In the genomic region with DNA sequence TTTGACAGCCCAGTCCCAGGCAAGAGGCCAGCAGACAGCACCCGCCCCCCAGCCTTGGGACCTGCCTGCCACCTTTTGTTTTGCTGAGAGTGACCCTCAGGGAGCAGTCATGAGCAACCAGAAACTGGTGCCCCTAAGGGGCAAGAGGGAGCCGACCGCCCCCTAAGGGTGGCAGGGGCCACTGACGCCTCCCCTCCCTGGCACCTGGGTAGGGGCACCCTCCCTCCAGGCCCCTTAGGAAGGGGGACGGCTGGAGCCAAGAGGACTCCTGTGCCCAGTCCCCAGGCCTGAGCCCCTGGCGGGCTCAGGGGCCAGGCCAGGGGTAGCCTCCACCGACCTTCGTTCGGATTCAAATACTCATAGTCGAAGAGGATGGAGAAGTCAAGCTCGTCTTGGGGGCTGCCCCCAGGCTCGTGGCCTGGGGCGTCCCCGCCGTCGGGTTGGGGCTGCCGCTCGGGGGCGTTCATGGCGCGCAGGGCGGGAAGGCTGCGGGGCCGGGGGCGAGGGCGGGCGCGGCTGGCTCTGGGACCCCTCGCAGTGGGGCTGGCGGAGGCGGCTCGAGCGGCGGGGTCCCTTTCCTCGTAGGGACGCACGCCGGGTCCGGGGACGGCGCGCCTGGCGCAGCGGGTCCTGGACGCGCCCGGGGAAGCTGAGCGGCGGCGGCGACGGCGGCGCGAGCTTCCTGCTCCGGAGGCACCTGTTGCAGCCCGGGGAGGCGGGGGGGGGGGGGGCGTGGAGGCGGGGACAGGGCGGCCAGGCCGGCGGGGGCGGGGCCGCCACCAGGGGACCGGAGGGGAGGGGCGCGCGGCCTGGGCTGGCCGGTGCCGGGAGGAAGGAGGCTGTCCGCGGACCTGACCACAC, we compare ENCODE assay signal across 8 cellular contexts. TPM values are rescaled to one million over a fixed set of nuclear protein-coding genes. Genes with fewer than 3 reads are reported as not detected.
DNase-seq lines count a peak whose midpoint lies in the region; ATAC-seq and TF ChIP-seq lines count a peak whose summit lies in the region.

A gene (minus strand): TSS at position 687 of the 861 bp plus-strand sequence. CDS start 220 bp downstream, at position 467.

- H3K4me3 ChIP-seq in adrenal gland: peak within 1 kb of the TSS in 1 of 4 donors; percentile 53

- no peaks in the 10 kb centered on the region for H3K9me3 ChIP-seq in adrenal gland (replicated peaks in 1 of 3)

- CTCF ChIA-PET in MCF 10A (lab: Yijun Ruan, JAX): interaction anchor here (0.7 to 1.1 kb wide), 2 partner anchors 550 to 1561 kb away, joined by 3 read pairs; no protein-coding TSS in a partner anchor

- no peaks in the 10 kb centered on the region for H3K36me3 ChIP-seq in adrenal gland (replicated peaks in 1 of 2)

- H3K27me3 ChIP-seq in adrenal gland: no peaks in the 10 kb centered on the region

- no peak within 1 kb of the TSS for H3K27ac Mint-ChIP-seq in MCF 10A (ENCODE audit: low read depth, unreplicated experiment)

- intact Hi-C loops in MCF 10A (cut with micrococcal nuclease): no loop called here
- intact Hi-C loops in adrenal gland (cut with DNase I): no loop called here

- POLR2A ChIA-PET in MCF 10A (lab: Yijun Ruan, JAX): interaction anchor here (0.6 to 1.3 kb wide), 3 partner anchors 86 to 541 kb away, joined by 3 to 4 read pairs (median 4); no protein-coding TSS in a partner anchor

- no peak for TF ChIP-seq POLR2A in adrenal gland (IDR thresholded peaks at IDR 0.05)

- H3K4me3 Mint-ChIP-seq in MCF 10A (ENCODE audit: unreplicated experiment): no peak within 1 kb of the TSS

- 8 to 14% (median 12%) methylated on average over 16 to 70 of the region's 73 CpGs; no CpG with 5 or more reads in 1 of the 4 donors for WGBS in adrenal gland, 4 donors

- peak within 1 kb of the TSS in 4 of 5 donors; percentile 6 to 72 (median 46) for H3K27ac ChIP-seq in adrenal gland

- BruUV-seq in MCF 10A (replicated peaks; lab: Mats Ljungman, UMichigan): no TSS peak

- no peak for TF ChIP-seq CTCF in MCF 10A (IDR thresholded peaks at IDR 0.05; ENCODE audit: unreplicated experiment)
- peak in 1 of 6 experiments; percentile 9 for TF ChIP-seq CTCF in adrenal gland (IDR thresholded peaks at IDR 0.05)

- H3K9me3 Mint-ChIP-seq in MCF 10A (ENCODE audit: unreplicated experiment): peaks cover 8% of the 10 kb centered on the region

- DNase-seq in T47D (ENCODE audit: low read depth in 1 of 2, low spot score in 1 of 2) (peak; percentile 76 to 97), MCF 10A (ENCODE audit: unreplicated experiment) (no peak), SW480 (ENCODE audit: low spot score) (peak; percentile 58), adrenal gland (peak in 5 of 7 donors; percentile 21 to 50 (median 31)), left lobe of liver (ENCODE audit: low spot score) (peak; percentile 81), HK-2 (ENCODE audit: unreplicated experiment) (no peak)
- peak; percentile 45 for DNase-seq in stimulated activated CD8-positive, alpha-beta memory T cell treated with anti-CD3 and anti-CD28 coated beads, Interleukin-4, amount 100 ng/mL, for 24 hours (ENCODE audit: low read depth)

- H3K36me3 Mint-ChIP-seq in MCF 10A (ENCODE audit: insufficient read depth, unreplicated experiment): no peaks in the 10 kb centered on the region

- H3K27me3 Mint-ChIP-seq in MCF 10A (ENCODE audit: insufficient read depth, unreplicated experiment): peaks cover 99% of the 10 kb centered on the region

- H3K4me1 ChIP-seq in adrenal gland (replicated peaks in 1 of 2): peaks cover 4 to 7% of the 10 kb centered on the region in 2 donors

- ATAC-seq in HG03135 (IDR thresholded peaks at IDR 0.05; ENCODE audit: unreplicated experiment) (peak; percentile 41), left lobe of liver (peak; percentile 80)

- H3K4me1 Mint-ChIP-seq in MCF 10A (ENCODE audit: insufficient read depth, unreplicated experiment): no peaks in the 10 kb centered on the region

- in situ Hi-C loops in T47D (cut with HindIII; ENCODE audit: low pct_unique_long_range_greater_than_20kb, low sequenced_read_pairs): no loop called here

RNA-seq across cellular contexts. Expression of the gene that starts here (rescaled TPM):
- total RNA-seq in MCF 10A (2022) (0.07 and 0.12 TPM in 2 replicates), adrenal gland (1 to 10 TPM; 2.4 to 7.7 (median 5.2) TPM), left lobe of liver (4.6 TPM)
- polyA plus RNA-seq in adrenal gland: 1 to 10 TPM; 1.9 to 2.3 (median 2.1) TPM

Comparison
In these comparisons a context has a peak if more than half of its experiments do, and no peak if none do; other contexts are left out.
1. DNase-seq: peak in T47D (2 of 2), SW480 (single experiment), adrenal gland (5 of 7), left lobe of liver (single experiment) and stimulated activated CD8-positive, alpha-beta memory T cell treated with anti-CD3 and anti-CD28 coated beads, Interleukin-4, amount 100 ng/mL, for 24 hours (single experiment); none in MCF 10A (single experiment) and HK-2 (single experiment).